Comparison of ENCODE assay signal across 25 cellular contexts in genomic region chr20:57940376-57940775, GRCh38.
"Had no signal": no experiment of that assay in that cellular context is flagged by ENCODE, and none has a peak within 500 bp of the region (broad histone marks: within the 10 kb centered on the region; RNA-seq: fewer than 3 reads in every experiment).

No MANE protein-coding gene starts in this region.

- H3K4me2 ChIP-seq: hepatocyte had no signal

- H3K9me3 ChIP-seq: colonic mucosa, left lung, neutrophil, pancreas, right atrium auricular region, sigmoid colon, stomach, thyroid gland had no signal

- ATAC-seq: foreskin keratinocyte; gastroesophageal sphincter; heart left ventricle; left cardiac atrium; left lung; naive thymus-derived CD4-positive, alpha-beta T cell; stimulated activated effector memory CD8-positive, alpha-beta T cell treated with anti-CD3 and anti-CD28 coated beads, Interleukin-12 subunit alpha, Interleukin-12 subunit beta, amount 100 ng/mL, for 72 hours had no signal

- H3K27me3 Mint-ChIP-seq: dendritic cell treated with granulocyte-macrophage colony-stimulating factor and Interleukin-4, amounts not matched to agents 40 ng/mL and 50 ng/mL, for 4 days had no signal

- H2AFZ ChIP-seq: hepatocyte had no signal

- H3K79me2 ChIP-seq: hepatocyte had no signal

- H3K27me3 ChIP-seq: colonic mucosa, esophagus muscularis mucosa, gastroesophageal sphincter, hepatocyte, neutrophil, pancreas, right atrium auricular region, sigmoid colon, thyroid gland had no signal

- H3K36me3 ChIP-seq: colonic mucosa, esophagus muscularis mucosa, gastroesophageal sphincter, heart left ventricle, left lung, neutrophil, pancreas, right atrium auricular region, sigmoid colon, stomach, thyroid gland had no signal

- DNase-seq: effector CD8-positive, alpha-beta T cell; foreskin keratinocyte; heart left ventricle; left cardiac atrium; left lung; mesenchymal stem cell; midbrain; naive thymus-derived CD4-positive, alpha-beta T cell; sigmoid colon; stimulated activated CD4-positive, alpha-beta T cell treated with anti-CD3 and anti-CD28 coated beads, Interleukin-2, amount 100 ng/mL, for 24 hours; stimulated activated CD4-positive, alpha-beta T cell treated with anti-CD3 and anti-CD28 coated beads, Interleukin-4, amount 100 ng/mL, for 24 hours; stimulated activated naive CD4-positive, alpha-beta T cell treated with Interleukin-2 at 50 U/mL for 16 hours; thyroid gland; trophoblast cell had no signal

- H3K27ac Mint-ChIP-seq: dendritic cell treated with granulocyte-macrophage colony-stimulating factor and Interleukin-4, amounts not matched to agents 40 ng/mL and 50 ng/mL, for 4 days; naive thymus-derived CD4-positive, alpha-beta T cell; stimulated activated effector memory CD8-positive, alpha-beta T cell treated with anti-CD3 and anti-CD28 coated beads, Interleukin-12 subunit alpha, Interleukin-12 subunit beta, amount 100 ng/mL, for 72 hours had no signal

- H3K4me1 Mint-ChIP-seq: neural crest cell had no signal

- H3K9me3 Mint-ChIP-seq: dendritic cell treated with granulocyte-macrophage colony-stimulating factor and Interleukin-4, amounts not matched to agents 40 ng/mL and 50 ng/mL, for 4 days; naive thymus-derived CD4-positive, alpha-beta T cell; stimulated activated effector memory CD8-positive, alpha-beta T cell treated with anti-CD3 and anti-CD28 coated beads, Interleukin-12 subunit alpha, Interleukin-12 subunit beta, amount 100 ng/mL, for 72 hours had no signal

- H3K36me3 Mint-ChIP-seq: naive thymus-derived CD4-positive, alpha-beta T cell; stimulated activated effector memory CD8-positive, alpha-beta T cell treated with anti-CD3 and anti-CD28 coated beads, Interleukin-12 subunit alpha, Interleukin-12 subunit beta, amount 100 ng/mL, for 72 hours had no signal

- H3K27ac ChIP-seq: colonic mucosa, esophagus muscularis mucosa, foreskin keratinocyte, gastroesophageal sphincter, heart left ventricle, hepatocyte, left lung, neutrophil, right atrium auricular region, sigmoid colon, stomach, thyroid gland had no signal

- H3K4me1 ChIP-seq: colonic mucosa, foreskin keratinocyte, gastroesophageal sphincter, pancreas, thyroid gland had no signal

- H3K4me3 ChIP-seq: colonic mucosa, esophagus muscularis mucosa, gastroesophageal sphincter, heart left ventricle, hepatocyte, left lung, pancreas, right atrium auricular region, sigmoid colon, stomach, thyroid gland had no signal

- H3K4me3 Mint-ChIP-seq: dendritic cell treated with granulocyte-macrophage colony-stimulating factor and Interleukin-4, amounts not matched to agents 40 ng/mL and 50 ng/mL, for 4 days; naive thymus-derived CD4-positive, alpha-beta T cell; neural crest cell; stimulated activated effector memory CD8-positive, alpha-beta T cell treated with anti-CD3 and anti-CD28 coated beads, Interleukin-12 subunit alpha, Interleukin-12 subunit beta, amount 100 ng/mL, for 72 hours had no signal
